ENCODE assay signal across 1 cellular context in genomic region chr1:6784560-6785317, GRCh38.
A peak's percentile ranks its signal among the peaks of the same experiment; 100 is the strongest.
TF ChIP-seq lines count a peak whose summit lies in the region.

No MANE protein-coding gene starts in this region.

TF ChIP-seq in HepG2, 621 proteins besides CTCF, POLR2A, EP300 and RAD21 (continued from another document and continues in another):
- TF ChIP-seq ZBTB2 (CRISPR knock-in tag; IDR thresholded peaks at IDR 0.05; ENCODE audit: low read depth), result peak; percentile 95
- peak; percentile 52; the same call in 1 of the 2 replicates for TF ChIP-seq JUNB (CRISPR knock-in tag; IDR thresholded peaks at IDR 0.05; ENCODE audit: borderline replicate concordance)
- TF ChIP-seq PCBP1 (IDR thresholded peaks at IDR 0.05; ENCODE audit: borderline replicate concordance, low read depth, low read length), result no peak
- peak; percentile 77; the same call in 1 of the 2 replicates for TF ChIP-seq LBX2 (CRISPR knock-in tag; IDR thresholded peaks at IDR 0.05; ENCODE audit: borderline replicate concordance)
- no peak for TF ChIP-seq ZFP37 (CRISPR knock-in tag; IDR thresholded peaks at IDR 0.05; ENCODE audit: borderline replicate concordance)
- peak; percentile 89 for TF ChIP-seq SALL1 (CRISPR knock-in tag; IDR thresholded peaks at IDR 0.05)
- TF ChIP-seq ARHGAP35 (CRISPR knock-in tag; IDR thresholded peaks at IDR 0.05; ENCODE audit: borderline replicate concordance), result peak; percentile 55; the same call in 1 of the 2 replicates
- TF ChIP-seq, protein P1, sequence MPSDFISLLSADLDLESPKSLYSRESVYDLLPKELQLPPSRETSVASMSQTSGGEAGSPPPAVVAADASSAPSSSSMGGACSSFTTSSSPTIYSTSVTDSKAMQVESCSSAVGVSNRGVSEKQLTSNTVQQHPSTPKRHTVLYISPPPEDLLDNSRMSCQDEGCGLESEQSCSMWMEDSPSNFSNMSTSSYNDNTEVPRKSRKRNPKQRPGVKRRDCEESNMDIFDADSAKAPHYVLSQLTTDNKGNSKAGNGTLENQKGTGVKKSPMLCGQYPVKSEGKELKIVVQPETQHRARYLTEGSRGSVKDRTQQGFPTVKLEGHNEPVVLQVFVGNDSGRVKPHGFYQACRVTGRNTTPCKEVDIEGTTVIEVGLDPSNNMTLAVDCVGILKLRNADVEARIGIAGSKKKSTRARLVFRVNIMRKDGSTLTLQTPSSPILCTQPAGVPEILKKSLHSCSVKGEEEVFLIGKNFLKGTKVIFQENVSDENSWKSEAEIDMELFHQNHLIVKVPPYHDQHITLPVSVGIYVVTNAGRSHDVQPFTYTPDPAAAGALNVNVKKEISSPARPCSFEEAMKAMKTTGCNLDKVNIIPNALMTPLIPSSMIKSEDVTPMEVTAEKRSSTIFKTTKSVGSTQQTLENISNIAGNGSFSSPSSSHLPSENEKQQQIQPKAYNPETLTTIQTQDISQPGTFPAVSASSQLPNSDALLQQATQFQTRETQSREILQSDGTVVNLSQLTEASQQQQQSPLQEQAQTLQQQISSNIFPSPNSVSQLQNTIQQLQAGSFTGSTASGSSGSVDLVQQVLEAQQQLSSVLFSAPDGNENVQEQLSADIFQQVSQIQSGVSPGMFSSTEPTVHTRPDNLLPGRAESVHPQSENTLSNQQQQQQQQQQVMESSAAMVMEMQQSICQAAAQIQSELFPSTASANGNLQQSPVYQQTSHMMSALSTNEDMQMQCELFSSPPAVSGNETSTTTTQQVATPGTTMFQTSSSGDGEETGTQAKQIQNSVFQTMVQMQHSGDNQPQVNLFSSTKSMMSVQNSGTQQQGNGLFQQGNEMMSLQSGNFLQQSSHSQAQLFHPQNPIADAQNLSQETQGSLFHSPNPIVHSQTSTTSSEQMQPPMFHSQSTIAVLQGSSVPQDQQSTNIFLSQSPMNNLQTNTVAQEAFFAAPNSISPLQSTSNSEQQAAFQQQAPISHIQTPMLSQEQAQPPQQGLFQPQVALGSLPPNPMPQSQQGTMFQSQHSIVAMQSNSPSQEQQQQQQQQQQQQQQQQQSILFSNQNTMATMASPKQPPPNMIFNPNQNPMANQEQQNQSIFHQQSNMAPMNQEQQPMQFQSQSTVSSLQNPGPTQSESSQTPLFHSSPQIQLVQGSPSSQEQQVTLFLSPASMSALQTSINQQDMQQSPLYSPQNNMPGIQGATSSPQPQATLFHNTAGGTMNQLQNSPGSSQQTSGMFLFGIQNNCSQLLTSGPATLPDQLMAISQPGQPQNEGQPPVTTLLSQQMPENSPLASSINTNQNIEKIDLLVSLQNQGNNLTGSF (CRISPR knock-in tag; IDR thresholded peaks at IDR 0.05), result 0 out of 2 replicates have a peak, but pooled peaks have one; percentile 54
- TF ChIP-seq DZIP1 (CRISPR knock-in tag; IDR thresholded peaks at IDR 0.05), result peak; percentile 62; the same call in 1 of the 2 replicates
- TF ChIP-seq, protein P2, sequence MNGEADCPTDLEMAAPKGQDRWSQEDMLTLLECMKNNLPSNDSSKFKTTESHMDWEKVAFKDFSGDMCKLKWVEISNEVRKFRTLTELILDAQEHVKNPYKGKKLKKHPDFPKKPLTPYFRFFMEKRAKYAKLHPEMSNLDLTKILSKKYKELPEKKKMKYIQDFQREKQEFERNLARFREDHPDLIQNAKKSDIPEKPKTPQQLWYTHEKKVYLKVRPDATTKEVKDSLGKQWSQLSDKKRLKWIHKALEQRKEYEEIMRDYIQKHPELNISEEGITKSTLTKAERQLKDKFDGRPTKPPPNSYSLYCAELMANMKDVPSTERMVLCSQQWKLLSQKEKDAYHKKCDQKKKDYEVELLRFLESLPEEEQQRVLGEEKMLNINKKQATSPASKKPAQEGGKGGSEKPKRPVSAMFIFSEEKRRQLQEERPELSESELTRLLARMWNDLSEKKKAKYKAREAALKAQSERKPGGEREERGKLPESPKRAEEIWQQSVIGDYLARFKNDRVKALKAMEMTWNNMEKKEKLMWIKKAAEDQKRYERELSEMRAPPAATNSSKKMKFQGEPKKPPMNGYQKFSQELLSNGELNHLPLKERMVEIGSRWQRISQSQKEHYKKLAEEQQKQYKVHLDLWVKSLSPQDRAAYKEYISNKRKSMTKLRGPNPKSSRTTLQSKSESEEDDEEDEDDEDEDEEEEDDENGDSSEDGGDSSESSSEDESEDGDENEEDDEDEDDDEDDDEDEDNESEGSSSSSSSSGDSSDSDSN (CRISPR knock-in tag; IDR thresholded peaks at IDR 0.05), result 0 out of 2 replicates have a peak, but pooled peaks have one; percentile 49
- 0 out of 2 replicates have a peak, but pooled peaks have one; percentile 43 for TF ChIP-seq SP1 (IDR thresholded peaks at IDR 0.05)
- TF ChIP-seq SP1 (CRISPR knock-in tag; IDR thresholded peaks at IDR 0.05), result peak; percentile 78
- peak; percentile 67; the same call in 1 of the 2 replicates for TF ChIP-seq NKX3-1 (CRISPR knock-in tag; IDR thresholded peaks at IDR 0.05)
- 0 out of 2 replicates have a peak, but pooled peaks have one; percentile 60 for TF ChIP-seq ZNF468 (CRISPR knock-in tag; IDR thresholded peaks at IDR 0.05)
- 0 out of 2 replicates have a peak, but pooled peaks have one; percentile 32 for TF ChIP-seq HOXA9 (CRISPR knock-in tag; IDR thresholded peaks at IDR 0.05; ENCODE audit: borderline replicate concordance)
- peak; percentile 68; the same call in 1 of the 2 replicates for TF ChIP-seq SPEN (CRISPR knock-in tag; IDR thresholded peaks at IDR 0.05; ENCODE audit: low read depth)
- TF ChIP-seq HNF1B (CRISPR knock-in tag; IDR thresholded peaks at IDR 0.05), result no peak
- peak; percentile 85 for TF ChIP-seq SNAPC2 (CRISPR knock-in tag; IDR thresholded peaks at IDR 0.05)
- TF ChIP-seq, protein P3, sequence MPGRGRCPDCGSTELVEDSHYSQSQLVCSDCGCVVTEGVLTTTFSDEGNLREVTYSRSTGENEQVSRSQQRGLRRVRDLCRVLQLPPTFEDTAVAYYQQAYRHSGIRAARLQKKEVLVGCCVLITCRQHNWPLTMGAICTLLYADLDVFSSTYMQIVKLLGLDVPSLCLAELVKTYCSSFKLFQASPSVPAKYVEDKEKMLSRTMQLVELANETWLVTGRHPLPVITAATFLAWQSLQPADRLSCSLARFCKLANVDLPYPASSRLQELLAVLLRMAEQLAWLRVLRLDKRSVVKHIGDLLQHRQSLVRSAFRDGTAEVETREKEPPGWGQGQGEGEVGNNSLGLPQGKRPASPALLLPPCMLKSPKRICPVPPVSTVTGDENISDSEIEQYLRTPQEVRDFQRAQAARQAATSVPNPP (CRISPR knock-in tag; IDR thresholded peaks at IDR 0.05), result 0 out of 2 replicates have a peak, but pooled peaks have one; percentile 18
- peak; percentile 51; the same call in 1 of the 2 replicates for TF ChIP-seq ZNF263 (CRISPR knock-in tag; IDR thresholded peaks at IDR 0.05)
- peak; percentile 71; the same call in 1 of the 2 replicates for TF ChIP-seq MXD4 (CRISPR knock-in tag; IDR thresholded peaks at IDR 0.05)
- TF ChIP-seq, protein P4, sequence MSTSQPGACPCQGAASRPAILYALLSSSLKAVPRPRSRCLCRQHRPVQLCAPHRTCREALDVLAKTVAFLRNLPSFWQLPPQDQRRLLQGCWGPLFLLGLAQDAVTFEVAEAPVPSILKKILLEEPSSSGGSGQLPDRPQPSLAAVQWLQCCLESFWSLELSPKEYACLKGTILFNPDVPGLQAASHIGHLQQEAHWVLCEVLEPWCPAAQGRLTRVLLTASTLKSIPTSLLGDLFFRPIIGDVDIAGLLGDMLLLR (CRISPR knock-in tag; IDR thresholded peaks at IDR 0.05), result peak; percentile 76; the same call in 1 of the 2 replicates
- TF ChIP-seq CREB1 (IDR thresholded peaks at IDR 0.05), result peak; percentile 86
- peak; percentile 93 for TF ChIP-seq CREB1 (CRISPR knock-in tag; IDR thresholded peaks at IDR 0.05)
- TF ChIP-seq ZSCAN21 (CRISPR knock-in tag; IDR thresholded peaks at IDR 0.05; ENCODE audit: borderline replicate concordance), result peak; percentile 67; the same call in 1 of the 2 replicates
- TF ChIP-seq, protein P5, sequence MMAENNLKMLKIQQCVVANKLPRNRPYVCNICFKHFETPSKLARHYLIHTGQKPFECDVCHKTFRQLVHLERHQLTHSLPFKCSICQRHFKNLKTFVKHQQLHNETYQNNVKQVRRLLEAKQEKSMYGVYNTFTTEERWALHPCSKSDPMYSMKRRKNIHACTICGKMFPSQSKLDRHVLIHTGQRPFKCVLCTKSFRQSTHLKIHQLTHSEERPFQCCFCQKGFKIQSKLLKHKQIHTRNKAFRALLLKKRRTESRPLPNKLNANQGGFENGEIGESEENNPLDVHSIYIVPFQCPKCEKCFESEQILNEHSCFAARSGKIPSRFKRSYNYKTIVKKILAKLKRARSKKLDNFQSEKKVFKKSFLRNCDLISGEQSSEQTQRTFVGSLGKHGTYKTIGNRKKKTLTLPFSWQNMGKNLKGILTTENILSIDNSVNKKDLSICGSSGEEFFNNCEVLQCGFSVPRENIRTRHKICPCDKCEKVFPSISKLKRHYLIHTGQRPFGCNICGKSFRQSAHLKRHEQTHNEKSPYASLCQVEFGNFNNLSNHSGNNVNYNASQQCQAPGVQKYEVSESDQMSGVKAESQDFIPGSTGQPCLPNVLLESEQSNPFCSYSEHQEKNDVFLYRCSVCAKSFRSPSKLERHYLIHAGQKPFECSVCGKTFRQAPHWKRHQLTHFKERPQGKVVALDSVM (CRISPR knock-in tag; IDR thresholded peaks at IDR 0.05), result peak; percentile 23; the same call in 1 of the 2 replicates
- TF ChIP-seq, protein P6, sequence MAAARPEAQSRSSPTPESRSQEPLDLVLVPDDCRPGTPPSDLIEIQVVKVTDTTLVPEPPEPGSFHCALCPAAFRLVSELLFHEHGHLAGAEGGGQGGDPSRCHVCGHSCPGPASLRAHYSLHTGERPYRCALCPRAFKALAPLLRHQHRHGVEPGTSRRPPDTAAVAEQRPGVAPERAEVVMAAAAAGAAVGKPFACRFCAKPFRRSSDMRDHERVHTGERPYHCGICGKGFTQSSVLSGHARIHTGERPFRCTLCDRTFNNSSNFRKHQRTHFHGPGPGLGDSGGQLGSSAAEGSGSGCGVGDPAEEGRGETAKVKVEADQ (CRISPR knock-in tag; IDR thresholded peaks at IDR 0.05; ENCODE audit: borderline replicate concordance), result peak; percentile 91
- peak; percentile 84 for TF ChIP-seq YEATS4 (CRISPR knock-in tag; IDR thresholded peaks at IDR 0.05; ENCODE audit: borderline replicate concordance)
- TF ChIP-seq, protein P7, sequence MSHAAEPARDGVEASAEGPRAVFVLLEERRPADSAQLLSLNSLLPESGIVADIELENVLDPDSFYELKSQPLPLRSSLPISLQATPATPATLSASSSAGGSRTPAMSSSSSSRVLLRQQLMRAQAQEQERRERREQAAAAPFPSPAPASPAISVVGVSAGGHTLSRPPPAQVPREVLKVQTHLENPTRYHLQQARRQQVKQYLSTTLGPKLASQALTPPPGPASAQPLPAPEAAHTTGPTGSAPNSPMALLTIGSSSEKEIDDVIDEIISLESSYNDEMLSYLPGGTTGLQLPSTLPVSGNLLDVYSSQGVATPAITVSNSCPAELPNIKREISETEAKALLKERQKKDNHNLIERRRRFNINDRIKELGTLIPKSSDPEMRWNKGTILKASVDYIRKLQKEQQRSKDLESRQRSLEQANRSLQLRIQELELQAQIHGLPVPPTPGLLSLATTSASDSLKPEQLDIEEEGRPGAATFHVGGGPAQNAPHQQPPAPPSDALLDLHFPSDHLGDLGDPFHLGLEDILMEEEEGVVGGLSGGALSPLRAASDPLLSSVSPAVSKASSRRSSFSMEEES (CRISPR knock-in tag; IDR thresholded peaks at IDR 0.05), result peak; percentile 60; the same call in 1 of the 2 replicates
- peak; percentile 20; the same call in 1 of the 2 replicates for TF ChIP-seq HDAC1 (CRISPR knock-in tag; IDR thresholded peaks at IDR 0.05)
- TF ChIP-seq ZNF224 (CRISPR knock-in tag; IDR thresholded peaks at IDR 0.05), result peak; percentile 67; the same call in 1 of the 2 replicates
- peak; percentile 63; the same call in 1 of the 2 replicates for TF ChIP-seq ZNF441 (CRISPR knock-in tag; IDR thresholded peaks at IDR 0.05; ENCODE audit: borderline replicate concordance)
